8 cellular contexts compared by ENCODE assay signal in genomic region chr2:161223139-161223732, GRCh38.
DNase-seq lines count a peak whose midpoint lies in the region; FAIRE-seq and TF ChIP-seq lines count a peak whose summit lies in the region.

No MANE protein-coding gene starts in this region.

- H3K27me3 ChIP-seq in bronchial epithelial cell (ENCODE audit: control insufficient read depth, insufficient read depth, low read length) = no peaks in the 10 kb centered on the region

- peaks cover 4% of the 10 kb centered on the region for H3K36me3 ChIP-seq in bronchial epithelial cell (ENCODE audit: control insufficient read depth, insufficient read depth, low read length)

- TF ChIP-seq CTCF in bronchial epithelial cell (IDR thresholded peaks at IDR 0.05; ENCODE audit: insufficient read depth, low read length, severe bottlenecking) = peak; percentile 16

- TF ChIP-seq POLR2A in H54 (IDR thresholded peaks at IDR 0.05; ENCODE audit: low read depth, low read length) = no peak

- no peak overlapping the region for H3K4me3 ChIP-seq in bronchial epithelial cell (ENCODE audit: low read depth, low read length)

- FAIRE-seq in H54 (lab: Jason Lieb, UNC) = peak; percentile 50
- no peak for FAIRE-seq in bronchial epithelial cell (lab: Jason Lieb, UNC)

- DNase-seq in NCI-H2196 (lab: John Stamatoyannopoulos, UW; ENCODE audit: unreplicated experiment) (peak; percentile 41), NCI-H2196 treated with DMSO at 0.1 percent for 48 hours (lab: John Stamatoyannopoulos, UW; ENCODE audit: unreplicated experiment) (no peak), H54 (ENCODE audit: insufficient read length, low spot score) (no peak), NCI-H2227 treated with DMSO at 0.1 percent for 48 hours (lab: John Stamatoyannopoulos, UW) (peak; percentile 51), bronchial epithelial cell (ENCODE audit: low read depth) (peak; percentile 61), medulla oblongata (ENCODE audit: extremely low spot score) (peak; percentile 74), SHP77 treated with DMSO at 0.1 percent for 48 hours (lab: John Stamatoyannopoulos, UW) (no peak)
- no peak for DNase-seq in activated naive CD4-positive, alpha-beta T cell (lab: John Stamatoyannopoulos, UW)

Comparison
In these comparisons a context has a peak if more than half of its experiments do, and no peak if none do; other contexts are left out.
1. DNase-seq: peak in NCI-H2196 (single experiment), NCI-H2227 treated with DMSO at 0.1 percent for 48 hours (single experiment), bronchial epithelial cell (single experiment) and medulla oblongata (single experiment); none in NCI-H2196 treated with DMSO at 0.1 percent for 48 hours (single experiment), H54 (single experiment), SHP77 treated with DMSO at 0.1 percent for 48 hours (single experiment) and activated naive CD4-positive, alpha-beta T cell (0 of 4).